In genomic region chr11:13487661-13488030, GRCh38 we compare ENCODE assay signal across 8 cellular contexts. TPM values are rescaled to one million over a fixed set of nuclear protein-coding genes. Genes with fewer than 3 reads are reported as not detected.
DNase-seq lines count a peak whose midpoint lies in the region; ATAC-seq and TF ChIP-seq lines count a peak whose summit lies in the region.

No MANE protein-coding gene starts in this region.

- H3K36me3 Mint-ChIP-seq in activated T-helper 2 cell treated with anti-CD3 and anti-CD28 coated beads, Interferon-gamma antibody, Interleukin-2, Interleukin-4, amounts not matched to agents 10 μg/mL and 5 μg/mL and 100 μg/mL, durations not matched to agents 14 hours and 24 hours and 36 hours (ENCODE audit: low read depth), result no peaks in the 10 kb centered on the region

- ATAC-seq in lower lobe of right lung, result peak; percentile 75

- no peaks in the 10 kb centered on the region for H3K9me3 Mint-ChIP-seq in activated T-helper 2 cell treated with anti-CD3 and anti-CD28 coated beads, Interferon-gamma antibody, Interleukin-2, Interleukin-4, amounts not matched to agents 10 μg/mL and 5 μg/mL and 100 μg/mL, durations not matched to agents 14 hours and 24 hours and 36 hours

- peak; percentile 9 for TF ChIP-seq CTCF in AG09319 (IDR thresholded peaks at IDR 0.05; ENCODE audit: low read depth, low read length)
- TF ChIP-seq CTCF in GM13977 (IDR thresholded peaks at IDR 0.05; ENCODE audit: extremely low read depth, insufficient read depth, missing control alignments), result peak; percentile 51
- no peak for TF ChIP-seq CTCF in lower lobe of right lung (IDR thresholded peaks at IDR 0.05)

- H3K9me3 ChIP-seq in HUES48 (ENCODE audit: control insufficient read depth, insufficient read depth, low read length) (no peaks in the 10 kb centered on the region; the same call in 1 of the 2 replicates), lower lobe of right lung (no peaks in the 10 kb centered on the region)

- H3K4me3 ChIP-seq in HUES48 (ENCODE audit: low read depth, low read length) (peak overlapping the region; percentile 46; the same call in 1 of the 2 replicates), lower lobe of right lung (peak overlapping the region; percentile 43)

- H3K9ac ChIP-seq in HUES48 (ENCODE audit: low read depth, low read length), result no peak overlapping the region

- H3K36me3 ChIP-seq in HUES48 (ENCODE audit: control insufficient read depth, insufficient read depth, low read length) (no peaks in the 10 kb centered on the region), lower lobe of right lung (no peaks in the 10 kb centered on the region)

- DNase-seq in AG09319 (ENCODE audit: extremely low read depth, low read depth), result no peak
- peak; percentile 42 for DNase-seq in GM13977 (ENCODE audit: low spot score)
- DNase-seq in activated T-helper 2 cell treated with anti-CD3 and anti-CD28 coated beads, Interferon-gamma antibody, Interleukin-2, Interleukin-4, amounts not matched to agents 10 μg/mL and 5 μg/mL and 100 μg/mL, durations not matched to agents 14 hours and 24 hours and 36 hours (ENCODE audit: low spot score), result no peak
- DNase-seq in lower lobe of right lung, result no peak
- no peak for DNase-seq in mucosa of gallbladder (ENCODE audit: low spot score)
- DNase-seq in GM19238 (ENCODE audit: insufficient read length, low spot score), result no peak
- DNase-seq in C1 segment of cervical spinal cord (lab: John Stamatoyannopoulos, UW), result no peak

- peaks cover 4% of the 10 kb centered on the region for H3K27me3 Mint-ChIP-seq in activated T-helper 2 cell treated with anti-CD3 and anti-CD28 coated beads, Interferon-gamma antibody, Interleukin-2, Interleukin-4, amounts not matched to agents 10 μg/mL and 5 μg/mL and 100 μg/mL, durations not matched to agents 14 hours and 24 hours and 36 hours (ENCODE audit: low read depth)

- H3K27me3 ChIP-seq in HUES48 (ENCODE audit: control insufficient read depth, insufficient read depth, low read length) (no peaks in the 10 kb centered on the region), lower lobe of right lung (ENCODE audit: low read depth) (no peaks in the 10 kb centered on the region)

- H3K27ac ChIP-seq in HUES48 (ENCODE audit: low read depth, low read length) (no peak overlapping the region), lower lobe of right lung (no peak overlapping the region)

- intact Hi-C loops in activated T-helper 2 cell treated with anti-CD3 and anti-CD28 coated beads, Interferon-gamma antibody, Interleukin-2, Interleukin-4, amounts not matched to agents 10 μg/mL and 5 μg/mL and 100 μg/mL, durations not matched to agents 14 hours and 24 hours and 36 hours (cut with micrococcal nuclease), result no loop called here
- intact Hi-C loops in lower lobe of right lung (cut with DNase I), result no loop called here

- no peaks in the 10 kb centered on the region for H3K4me1 Mint-ChIP-seq in activated T-helper 2 cell treated with anti-CD3 and anti-CD28 coated beads, Interferon-gamma antibody, Interleukin-2, Interleukin-4, amounts not matched to agents 10 μg/mL and 5 μg/mL and 100 μg/mL, durations not matched to agents 14 hours and 24 hours and 36 hours (ENCODE audit: low read depth)

- peak overlapping the region; percentile 43 for H3K4me3 Mint-ChIP-seq in activated T-helper 2 cell treated with anti-CD3 and anti-CD28 coated beads, Interferon-gamma antibody, Interleukin-2, Interleukin-4, amounts not matched to agents 10 μg/mL and 5 μg/mL and 100 μg/mL, durations not matched to agents 14 hours and 24 hours and 36 hours (ENCODE audit: low read depth)

- in situ Hi-C loops in GM13977 (cut with MboI; ENCODE audit: low pct_unique_long_range_greater_than_20kb, low sequenced_read_pairs, unreplicated experiment), result no loop called here

- no peak overlapping the region for H3K27ac Mint-ChIP-seq in activated T-helper 2 cell treated with anti-CD3 and anti-CD28 coated beads, Interferon-gamma antibody, Interleukin-2, Interleukin-4, amounts not matched to agents 10 μg/mL and 5 μg/mL and 100 μg/mL, durations not matched to agents 14 hours and 24 hours and 36 hours

- H3K4me1 ChIP-seq in HUES48 (ENCODE audit: control insufficient read depth, insufficient read depth, low read length), result no peaks in the 10 kb centered on the region
- no peaks in the 10 kb centered on the region for H3K4me1 ChIP-seq in lower lobe of right lung

RNA-seq across cellular contexts. Expression of gene PTH, which starts 8.2 kb away (rescaled TPM):
- total RNA-seq in activated T-helper 2 cell treated with anti-CD3 and anti-CD28 coated beads, Interferon-gamma antibody, Interleukin-2, Interleukin-4, amounts not matched to agents 10 μg/mL and 5 μg/mL and 100 μg/mL, durations not matched to agents 14 hours and 24 hours and 36 hours, result not detected in 2 replicates
- total RNA-seq in lower lobe of right lung (not detected), mucosa of gallbladder (not detected)

RNA-seq across cellular contexts. Expression of gene BTBD10, which starts 24.6 kb away (rescaled TPM):
- 22.6 and 24.9 TPM in 2 replicates for total RNA-seq in activated T-helper 2 cell treated with anti-CD3 and anti-CD28 coated beads, Interferon-gamma antibody, Interleukin-2, Interleukin-4, amounts not matched to agents 10 μg/mL and 5 μg/mL and 100 μg/mL, durations not matched to agents 14 hours and 24 hours and 36 hours
- 25.1 TPM for total RNA-seq in lower lobe of right lung
- 24.6 TPM for total RNA-seq in mucosa of gallbladder
